ENCODE assay signal across 15 cellular contexts in the genomic region with DNA sequence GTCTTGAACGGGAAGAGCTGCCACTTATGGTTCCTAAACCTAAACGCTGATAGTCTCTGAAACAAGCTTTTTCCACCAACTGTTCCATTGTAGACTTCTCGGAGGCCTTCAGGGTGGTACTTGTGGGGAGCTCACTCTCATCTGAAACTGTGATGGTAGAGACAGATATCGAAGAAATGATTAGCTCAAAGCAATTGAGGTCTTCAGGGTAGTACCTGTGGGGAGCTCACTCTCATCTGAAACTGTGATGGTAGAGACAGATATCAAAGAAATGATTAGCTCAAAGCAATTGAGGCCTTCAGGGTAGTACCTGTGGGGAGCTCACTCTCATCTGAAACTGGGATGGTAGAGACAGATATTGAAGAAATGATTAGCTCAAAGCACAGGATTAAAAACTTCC.
DNase-seq lines count a peak whose midpoint lies in the region; ATAC-seq and TF ChIP-seq lines count a peak whose summit lies in the region.
"Had no signal": no experiment of that assay in that cellular context is flagged by ENCODE, and none has a peak within 500 bp of the region (broad histone marks: within the 10 kb centered on the region; RNA-seq: fewer than 3 reads in every experiment).

No MANE protein-coding gene starts in this region.

- H3K4me3 ChIP-seq in KMS-11 (IDR thresholded peaks at IDR 0.05; ENCODE audit: insufficient read depth, low read depth, low read length) (no peak overlapping the region), gastroesophageal sphincter (no peak overlapping the region)

- WGBS in gastroesophageal sphincter (ENCODE audit: low coverage in 1 of 2), 2 donors = 81 to 91% methylated on average over 3 of the region's 4 CpGs

- no peaks in the 10 kb centered on the region for H3K9me3 ChIP-seq in gastroesophageal sphincter

- TF ChIP-seq EP300 in gastroesophageal sphincter (IDR thresholded peaks at IDR 0.05) = no peak

- peaks cover 4% of the 10 kb centered on the region; the same call in 1 of the 2 replicates for H3K27me3 Mint-ChIP-seq in HFFc6 (ENCODE audit: insufficient read depth)
- no peaks in the 10 kb centered on the region for H3K27me3 Mint-ChIP-seq in memory B cell
- no peaks in the 10 kb centered on the region for H3K27me3 Mint-ChIP-seq in endothelial cell (ENCODE audit: unreplicated experiment)
- H3K27me3 Mint-ChIP-seq: CD4-positive, alpha-beta T cell; progenitor cell of endocrine pancreas had no signal

- peak overlapping the region; percentile 22 for H3K4me2 ChIP-seq in KMS-11

- H3K9me3 Mint-ChIP-seq in HFFc6 (no peaks in the 10 kb centered on the region), memory B cell (no peaks in the 10 kb centered on the region), endothelial cell (ENCODE audit: unreplicated experiment) (no peaks in the 10 kb centered on the region)
- H3K9me3 Mint-ChIP-seq: CD4-positive, alpha-beta T cell had no signal

- H3K9ac ChIP-seq in KMS-11 = no peak overlapping the region

- H3K27me3 ChIP-seq in KMS-11 (ENCODE audit: insufficient read depth, low read depth) (no peaks in the 10 kb centered on the region), gastroesophageal sphincter (no peaks in the 10 kb centered on the region)

- peaks cover 32% of the 10 kb centered on the region for H3K4me1 ChIP-seq in KMS-11 (ENCODE audit: low read depth, poor library complexity, severe bottlenecking)
- H3K4me1 ChIP-seq in gastroesophageal sphincter = no peaks in the 10 kb centered on the region

- DNase-seq in HFFc6 (no peak), memory B cell (ENCODE audit: low spot score in 2 of 2) (no peak), SIG-M5 (lab: John Stamatoyannopoulos, UW) (no peak), D341Med (ENCODE audit: low spot score) (no peak), endothelial cell (ENCODE audit: low spot score) (no peak)
- DNase-seq: caudate nucleus; CD4-positive, alpha-beta T cell; NCI-H1436 treated with DMSO at 0.1 percent for 48 hours; stimulated activated CD4-positive, alpha-beta T cell treated with anti-CD3 and anti-CD28 coated beads, Interleukin-2, amount 100 ng/mL, for 48 hours; stimulated activated naive CD4-positive, alpha-beta T cell treated with Interleukin-2 at 50 U/mL for 16 hours; T-helper 9 cell had no signal

- H3K36me3 ChIP-seq in KMS-11 (ENCODE audit: insufficient read depth) (no peaks in the 10 kb centered on the region), gastroesophageal sphincter (peaks cover 0 to 42% of the 10 kb centered on the region in 2 donors)

- H3K36me3 Mint-ChIP-seq in HFFc6 (ENCODE audit: low read depth) = peaks cover 34% of the 10 kb centered on the region
- peaks cover 16% of the 10 kb centered on the region for H3K36me3 Mint-ChIP-seq in memory B cell
- H3K36me3 Mint-ChIP-seq in endothelial cell (ENCODE audit: low read depth, unreplicated experiment) = peaks cover 10% of the 10 kb centered on the region

- H3K79me2 ChIP-seq in KMS-11 (ENCODE audit: insufficient read depth, low read depth) = no peaks in the 10 kb centered on the region

- no peak overlapping the region for H2AFZ ChIP-seq in KMS-11 (ENCODE audit: low read depth)

- ATAC-seq in GM18858 (IDR thresholded peaks at IDR 0.05; ENCODE audit: unreplicated experiment) (peak; percentile 8), memory B cell (ENCODE audit: low read depth) (no peak), gastroesophageal sphincter (no peak)

- H3K4me3 Mint-ChIP-seq in HFFc6 (peak overlapping the region; percentile 6; the same call in 1 of the 2 replicates), memory B cell (no peak overlapping the region), endothelial cell (ENCODE audit: unreplicated experiment) (no peak overlapping the region)
- H3K4me3 Mint-ChIP-seq: CD4-positive, alpha-beta T cell had no signal

- no peaks in the 10 kb centered on the region for H4K20me1 ChIP-seq in KMS-11 (ENCODE audit: insufficient read depth)

- no peak for TF ChIP-seq CTCF in HFFc6 (IDR thresholded peaks at IDR 0.05)
- TF ChIP-seq CTCF in KMS-11 (conservative IDR thresholded peaks at IDR 0.05; ENCODE audit: low read depth, low read length) = no peak
- no peak for TF ChIP-seq CTCF in gastroesophageal sphincter (IDR thresholded peaks at IDR 0.05)
- no peak for TF ChIP-seq CTCF in endothelial cell (IDR thresholded peaks at IDR 0.05; ENCODE audit: unreplicated experiment)

- H3K27ac ChIP-seq in KMS-11 (peak overlapping the region; percentile 26; the same call in 1 of the 2 replicates), gastroesophageal sphincter (no peak overlapping the region)

- no peak for TF ChIP-seq POLR2A in gastroesophageal sphincter (IDR thresholded peaks at IDR 0.05)

- H3K4me1 Mint-ChIP-seq in HFFc6 (ENCODE audit: low read depth) (peaks cover 36% of the 10 kb centered on the region), memory B cell (no peaks in the 10 kb centered on the region), endothelial cell (ENCODE audit: unreplicated experiment) (no peaks in the 10 kb centered on the region)

- peak overlapping the region; percentile 74; the same call in 1 of the 2 replicates for H3K27ac Mint-ChIP-seq in HFFc6
- peak overlapping the region; percentile 8 for H3K27ac Mint-ChIP-seq in memory B cell
- no peak overlapping the region for H3K27ac Mint-ChIP-seq in endothelial cell (ENCODE audit: unreplicated experiment)
- H3K27ac Mint-ChIP-seq: CD4-positive, alpha-beta T cell; progenitor cell of endocrine pancreas had no signal
